Comparison of ENCODE assay signal across 1 cellular context in the genomic region with DNA sequence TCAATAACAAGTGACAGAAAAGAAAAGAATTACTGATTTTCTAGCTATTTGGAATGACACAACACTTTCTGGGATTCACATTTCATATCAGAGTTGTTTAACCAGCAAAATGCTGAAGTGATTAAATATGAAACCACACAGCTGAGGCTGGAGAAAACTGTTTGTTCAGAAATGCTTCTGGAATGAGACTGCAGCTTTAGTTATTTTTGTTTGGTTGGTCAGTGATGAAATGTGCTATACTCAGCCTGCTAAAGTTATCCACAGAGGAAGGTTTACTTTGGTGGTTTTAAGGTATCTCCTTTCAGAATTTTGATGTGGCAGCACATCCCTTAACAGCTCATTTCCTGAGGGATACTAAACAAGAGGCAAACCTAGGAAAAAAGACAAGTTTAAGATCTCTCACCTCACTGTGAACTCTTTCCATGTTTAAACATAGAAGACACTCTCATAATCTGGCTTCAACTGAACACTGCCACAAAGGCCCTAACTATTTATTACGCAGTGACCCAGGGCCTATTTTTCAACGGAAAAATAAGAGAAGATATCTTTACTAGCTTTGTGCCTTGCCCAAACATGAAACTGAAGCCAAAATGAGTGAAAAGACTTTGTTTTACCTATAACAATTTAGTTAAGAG.
TF ChIP-seq lines count a peak whose summit lies in the region.

No MANE protein-coding gene starts in this region.

TF ChIP-seq in H1, 55 proteins besides CTCF, POLR2A, EP300 and RAD21 (continued from another document):
- TF ChIP-seq, protein P1, sequence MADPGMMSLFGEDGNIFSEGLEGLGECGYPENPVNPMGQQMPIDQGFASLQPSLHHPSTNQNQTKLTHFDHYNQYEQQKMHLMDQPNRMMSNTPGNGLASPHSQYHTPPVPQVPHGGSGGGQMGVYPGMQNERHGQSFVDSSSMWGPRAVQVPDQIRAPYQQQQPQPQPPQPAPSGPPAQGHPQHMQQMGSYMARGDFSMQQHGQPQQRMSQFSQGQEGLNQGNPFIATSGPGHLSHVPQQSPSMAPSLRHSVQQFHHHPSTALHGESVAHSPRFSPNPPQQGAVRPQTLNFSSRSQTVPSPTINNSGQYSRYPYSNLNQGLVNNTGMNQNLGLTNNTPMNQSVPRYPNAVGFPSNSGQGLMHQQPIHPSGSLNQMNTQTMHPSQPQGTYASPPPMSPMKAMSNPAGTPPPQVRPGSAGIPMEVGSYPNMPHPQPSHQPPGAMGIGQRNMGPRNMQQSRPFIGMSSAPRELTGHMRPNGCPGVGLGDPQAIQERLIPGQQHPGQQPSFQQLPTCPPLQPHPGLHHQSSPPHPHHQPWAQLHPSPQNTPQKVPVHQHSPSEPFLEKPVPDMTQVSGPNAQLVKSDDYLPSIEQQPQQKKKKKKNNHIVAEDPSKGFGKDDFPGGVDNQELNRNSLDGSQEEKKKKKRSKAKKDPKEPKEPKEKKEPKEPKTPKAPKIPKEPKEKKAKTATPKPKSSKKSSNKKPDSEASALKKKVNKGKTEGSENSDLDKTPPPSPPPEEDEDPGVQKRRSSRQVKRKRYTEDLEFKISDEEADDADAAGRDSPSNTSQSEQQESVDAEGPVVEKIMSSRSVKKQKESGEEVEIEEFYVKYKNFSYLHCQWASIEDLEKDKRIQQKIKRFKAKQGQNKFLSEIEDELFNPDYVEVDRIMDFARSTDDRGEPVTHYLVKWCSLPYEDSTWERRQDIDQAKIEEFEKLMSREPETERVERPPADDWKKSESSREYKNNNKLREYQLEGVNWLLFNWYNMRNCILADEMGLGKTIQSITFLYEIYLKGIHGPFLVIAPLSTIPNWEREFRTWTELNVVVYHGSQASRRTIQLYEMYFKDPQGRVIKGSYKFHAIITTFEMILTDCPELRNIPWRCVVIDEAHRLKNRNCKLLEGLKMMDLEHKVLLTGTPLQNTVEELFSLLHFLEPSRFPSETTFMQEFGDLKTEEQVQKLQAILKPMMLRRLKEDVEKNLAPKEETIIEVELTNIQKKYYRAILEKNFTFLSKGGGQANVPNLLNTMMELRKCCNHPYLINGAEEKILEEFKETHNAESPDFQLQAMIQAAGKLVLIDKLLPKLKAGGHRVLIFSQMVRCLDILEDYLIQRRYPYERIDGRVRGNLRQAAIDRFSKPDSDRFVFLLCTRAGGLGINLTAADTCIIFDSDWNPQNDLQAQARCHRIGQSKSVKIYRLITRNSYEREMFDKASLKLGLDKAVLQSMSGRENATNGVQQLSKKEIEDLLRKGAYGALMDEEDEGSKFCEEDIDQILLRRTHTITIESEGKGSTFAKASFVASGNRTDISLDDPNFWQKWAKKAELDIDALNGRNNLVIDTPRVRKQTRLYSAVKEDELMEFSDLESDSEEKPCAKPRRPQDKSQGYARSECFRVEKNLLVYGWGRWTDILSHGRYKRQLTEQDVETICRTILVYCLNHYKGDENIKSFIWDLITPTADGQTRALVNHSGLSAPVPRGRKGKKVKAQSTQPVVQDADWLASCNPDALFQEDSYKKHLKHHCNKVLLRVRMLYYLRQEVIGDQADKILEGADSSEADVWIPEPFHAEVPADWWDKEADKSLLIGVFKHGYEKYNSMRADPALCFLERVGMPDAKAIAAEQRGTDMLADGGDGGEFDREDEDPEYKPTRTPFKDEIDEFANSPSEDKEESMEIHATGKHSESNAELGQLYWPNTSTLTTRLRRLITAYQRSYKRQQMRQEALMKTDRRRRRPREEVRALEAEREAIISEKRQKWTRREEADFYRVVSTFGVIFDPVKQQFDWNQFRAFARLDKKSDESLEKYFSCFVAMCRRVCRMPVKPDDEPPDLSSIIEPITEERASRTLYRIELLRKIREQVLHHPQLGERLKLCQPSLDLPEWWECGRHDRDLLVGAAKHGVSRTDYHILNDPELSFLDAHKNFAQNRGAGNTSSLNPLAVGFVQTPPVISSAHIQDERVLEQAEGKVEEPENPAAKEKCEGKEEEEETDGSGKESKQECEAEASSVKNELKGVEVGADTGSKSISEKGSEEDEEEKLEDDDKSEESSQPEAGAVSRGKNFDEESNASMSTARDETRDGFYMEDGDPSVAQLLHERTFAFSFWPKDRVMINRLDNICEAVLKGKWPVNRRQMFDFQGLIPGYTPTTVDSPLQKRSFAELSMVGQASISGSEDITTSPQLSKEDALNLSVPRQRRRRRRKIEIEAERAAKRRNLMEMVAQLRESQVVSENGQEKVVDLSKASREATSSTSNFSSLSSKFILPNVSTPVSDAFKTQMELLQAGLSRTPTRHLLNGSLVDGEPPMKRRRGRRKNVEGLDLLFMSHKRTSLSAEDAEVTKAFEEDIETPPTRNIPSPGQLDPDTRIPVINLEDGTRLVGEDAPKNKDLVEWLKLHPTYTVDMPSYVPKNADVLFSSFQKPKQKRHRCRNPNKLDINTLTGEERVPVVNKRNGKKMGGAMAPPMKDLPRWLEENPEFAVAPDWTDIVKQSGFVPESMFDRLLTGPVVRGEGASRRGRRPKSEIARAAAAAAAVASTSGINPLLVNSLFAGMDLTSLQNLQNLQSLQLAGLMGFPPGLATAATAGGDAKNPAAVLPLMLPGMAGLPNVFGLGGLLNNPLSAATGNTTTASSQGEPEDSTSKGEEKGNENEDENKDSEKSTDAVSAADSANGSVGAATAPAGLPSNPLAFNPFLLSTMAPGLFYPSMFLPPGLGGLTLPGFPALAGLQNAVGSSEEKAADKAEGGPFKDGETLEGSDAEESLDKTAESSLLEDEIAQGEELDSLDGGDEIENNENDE (IDR thresholded peaks at IDR 0.05; ENCODE audit: insufficient replicate concordance, low read length) = no peak
- TF ChIP-seq RNF2 (IDR thresholded peaks at IDR 0.05; ENCODE audit: borderline replicate concordance, low read depth, low read length, missing control alignments, poor library complexity, severe bottlenecking) (no peak), SIN3A (conservative IDR thresholded peaks at IDR 0.05 in 1 of 2, IDR thresholded peaks at IDR 0.05 in 1 of 2; ENCODE audit: low read depth in 1 of 2, low read length in 2 of 2) (no peak), FOSL1 (IDR thresholded peaks at IDR 0.05; ENCODE audit: insufficient read depth, low read depth, low read length) (no peak), NRF1 (IDR thresholded peaks at IDR 0.05; ENCODE audit: low read depth, low read length) (no peak), JUND (IDR thresholded peaks at IDR 0.05; ENCODE audit: low read length) (no peak), TEAD4 (IDR thresholded peaks at IDR 0.05; ENCODE audit: low read depth, low read length) (no peak), GTF2F1 (IDR thresholded peaks at IDR 0.05; ENCODE audit: borderline replicate concordance, low read depth, low read length) (no peak), SAP30 (IDR thresholded peaks at IDR 0.05; ENCODE audit: insufficient read depth, insufficient replicate concordance, low read length) (no peak), ZNF274 (IDR thresholded peaks at IDR 0.05; ENCODE audit: borderline replicate concordance, extremely low read depth, low read length) (no peak), BACH1 (IDR thresholded peaks at IDR 0.05; ENCODE audit: low read length) (no peak), KDM4A (IDR thresholded peaks at IDR 0.05; ENCODE audit: low read depth, low read length, severe bottlenecking) (no peak)
